In genomic region chr13:43877788-43878187, GRCh38 we compare ENCODE assay signal across 13 cellular contexts. TPM values are rescaled to one million over a fixed set of nuclear protein-coding genes. Genes with fewer than 3 reads are reported as not detected.
DNase-seq lines count a peak whose midpoint lies in the region; ATAC-seq and TF ChIP-seq lines count a peak whose summit lies in the region.
"Had no signal": no experiment of that assay in that cellular context is flagged by ENCODE, and none has a peak within 500 bp of the region (broad histone marks: within the 10 kb centered on the region; RNA-seq: fewer than 3 reads in every experiment).

No MANE protein-coding gene starts in this region.

- no peak overlapping the region for H3K18ac ChIP-seq in mesenchymal stem cell (ENCODE audit: low read depth in 1 of 2, low read length in 2 of 2)

- no peaks in the 10 kb centered on the region for H3K9me3 ChIP-seq in mesenchymal stem cell (ENCODE audit: control insufficient read depth, low read length)

- H3K36me3 ChIP-seq in mesenchymal stem cell (ENCODE audit: control insufficient read depth in 1 of 2, insufficient read depth in 2 of 2, low read depth in 1 of 2, low read length in 2 of 2) = peaks cover 0 to 12% of the 10 kb centered on the region in 2 experiments

- peaks cover 0 to 2% (median 0%) of the 10 kb centered on the region in 7 donors for H3K9me3 Mint-ChIP-seq in CD14-positive monocyte

- H2AFZ ChIP-seq in mesenchymal stem cell (ENCODE audit: low read depth, low read length) = no peak overlapping the region

- no peak overlapping the region for H2BK15ac ChIP-seq in mesenchymal stem cell (ENCODE audit: low read depth, poor library complexity, severe bottlenecking)

- DNase-seq in CD14-positive monocyte (ENCODE audit: low spot score) (no peak), EH (ENCODE audit: low read depth) (peak; percentile 29), RPMI7951 (ENCODE audit: low read depth) (peak; percentile 19), mesenchymal stem cell (peak; percentile 30), NCI-H1436 (lab: John Stamatoyannopoulos, UW) (no peak)
- DNase-seq: caudate nucleus; HCEC 1CT; NCI-H82; posterior cingulate gyrus; stimulated activated CD4-positive, alpha-beta T cell treated with anti-CD3 and anti-CD28 coated beads, Interleukin-4, amount 100 ng/mL, for 1 hour; substantia nigra had no signal

- H3K27ac Mint-ChIP-seq in CD14-positive monocyte = peak overlapping the region; percentile 51 to 99 (median 99)

- no peak overlapping the region for H3K4ac ChIP-seq in mesenchymal stem cell (ENCODE audit: low read depth in 1 of 2, low read length in 2 of 2)

- no peak for ATAC-seq in GM19328 (IDR thresholded peaks at IDR 0.05; ENCODE audit: unreplicated experiment)
- no peak for ATAC-seq in GM18517 (IDR thresholded peaks at IDR 0.05; ENCODE audit: unreplicated experiment)

- H2BK120ac ChIP-seq in mesenchymal stem cell (ENCODE audit: low read depth, low read length) = no peak overlapping the region

- peaks cover 4 to 6% (median 5%) of the 10 kb centered on the region in 3 donors for H3K27me3 Mint-ChIP-seq in CD14-positive monocyte (ENCODE audit: low read depth in 3 of 3)

- H3K4me3 ChIP-seq in mesenchymal stem cell (ENCODE audit: insufficient read depth in 1 of 2, low read depth in 1 of 2, low read length in 2 of 2) = peak overlapping the region in 1 of 2 experiments; percentile 91

- no peak overlapping the region for H3K4me2 ChIP-seq in mesenchymal stem cell (ENCODE audit: low read length, poor library complexity, severe bottlenecking)

- H3K4me1 ChIP-seq in mesenchymal stem cell (ENCODE audit: control insufficient read depth, insufficient read depth, low read depth, low read length) = peaks cover 8% of the 10 kb centered on the region

- no peak overlapping the region for H4K91ac ChIP-seq in mesenchymal stem cell (ENCODE audit: low read length)

- intact Hi-C loops in CD14-positive monocyte (cut with micrococcal nuclease) = loop anchor here (10.0 kb wide), 3 partner anchors 697 to 1153 kb away; partner anchors contain the start of gene TSC22D1 (in 1 of the 2)

- TF ChIP-seq CTCF in CD14-positive monocyte (IDR thresholded peaks at IDR 0.05) = no peak

- H2BK5ac ChIP-seq in mesenchymal stem cell (ENCODE audit: low read depth, low read length, poor library complexity, severe bottlenecking) = no peak overlapping the region

- no peak overlapping the region for H3K27ac ChIP-seq in mesenchymal stem cell (ENCODE audit: low read length, poor library complexity, severe bottlenecking)

- no peak overlapping the region for H2BK12ac ChIP-seq in mesenchymal stem cell (ENCODE audit: low read length in 2 of 2)

- H3K36me3 Mint-ChIP-seq in CD14-positive monocyte = peaks cover 13 to 18% of the 10 kb centered on the region in 2 donors

- no peak overlapping the region for H2AK5ac ChIP-seq in mesenchymal stem cell (ENCODE audit: low read length, severe bottlenecking)

- no CpG with 5 or more reads among the region's 1 CpG for WGBS in mesenchymal stem cell

- H4K8ac ChIP-seq in mesenchymal stem cell (ENCODE audit: low read length) = no peak overlapping the region

- H3K23ac ChIP-seq in mesenchymal stem cell (ENCODE audit: low read length in 2 of 2) = no peak overlapping the region

- no peak overlapping the region for H3K14ac ChIP-seq in mesenchymal stem cell (ENCODE audit: low read length in 2 of 2)

- H3K79me1 ChIP-seq in mesenchymal stem cell (replicated peaks; ENCODE audit: low read length, poor library complexity, severe bottlenecking) = peaks cover 6% of the 10 kb centered on the region

- H3K27me3 ChIP-seq in mesenchymal stem cell (ENCODE audit: control insufficient read depth in 1 of 2, insufficient read depth in 1 of 2, low read length in 2 of 2) = no peaks in the 10 kb centered on the region

- peak overlapping the region in 1 of 2 donors; percentile 96 for H3K4me3 Mint-ChIP-seq in CD14-positive monocyte

- peaks cover 31% of the 10 kb centered on the region for H3K4me1 Mint-ChIP-seq in CD14-positive monocyte

- H3K9ac ChIP-seq in mesenchymal stem cell (ENCODE audit: low read length) = peak overlapping the region; percentile 95

RNA-seq across cellular contexts. Expression of gene CCDC122, which starts 1.8 kb away (rescaled TPM):
- 1 to 10 TPM in 1 of 2 donors, under 1 TPM in 1; 0.52 to 8.0 TPM for polyA plus RNA-seq in CD14-positive monocyte
- total RNA-seq in RPMI7951 (2014; rRNA removed; shearing (Covaris generic)) = 3.5 and 18.0 TPM in 2 replicates
- 3.9 TPM for polyA plus RNA-seq in mesenchymal stem cell (2013, experiment 1 of 2)
- 4.8 TPM for polyA plus RNA-seq in mesenchymal stem cell (2013, experiment 2 of 2)

RNA-seq across cellular contexts. Expression of gene LACC1, which starts 1.9 kb away (rescaled TPM):
- polyA plus RNA-seq in CD14-positive monocyte = 1 to 10 TPM; 2.6 to 7.7 TPM
- 12.7 and 15.7 TPM in 2 replicates for total RNA-seq in RPMI7951 (2014; rRNA removed; shearing (Covaris generic))
- polyA plus RNA-seq in mesenchymal stem cell (2013, experiment 1 of 2) = 14.7 TPM
- 15.3 TPM for polyA plus RNA-seq in mesenchymal stem cell (2013, experiment 2 of 2)

Comparison
In these comparisons a context has a peak if more than half of its experiments do, and no peak if none do; other contexts are left out.
1. DNase-seq: peak in EH (single experiment), RPMI7951 (single experiment) and mesenchymal stem cell (single experiment); none in CD14-positive monocyte (single experiment) and NCI-H1436 (single experiment).